Comparison of ENCODE assay signal across 23 cellular contexts in the genomic region with DNA sequence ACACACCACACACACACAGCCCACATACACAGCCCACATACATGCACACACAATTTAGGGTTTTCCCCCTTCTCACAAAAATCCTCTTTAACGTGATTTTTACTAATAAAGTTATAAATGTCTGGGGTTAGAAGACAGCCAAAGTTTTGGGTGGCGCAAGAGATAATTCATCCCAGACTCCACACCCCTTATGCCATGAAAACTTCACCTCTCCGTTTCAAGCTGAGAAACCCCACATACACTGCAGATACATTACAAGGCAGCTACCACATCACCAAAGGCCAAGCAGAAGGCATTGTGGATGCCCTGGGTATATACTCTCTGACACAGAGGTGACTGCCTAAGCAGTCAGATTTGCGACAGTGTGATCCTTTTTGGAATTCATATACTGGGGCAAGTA.
DNase-seq lines count a peak whose midpoint lies in the region; ATAC-seq, FAIRE-seq and TF ChIP-seq lines count a peak whose summit lies in the region.
"Had no signal": no experiment of that assay in that cellular context is flagged by ENCODE, and none has a peak within 500 bp of the region (broad histone marks: within the 10 kb centered on the region; RNA-seq: fewer than 3 reads in every experiment).

No MANE protein-coding gene starts in this region.

- H3K4me1 Mint-ChIP-seq in endodermal cell (peaks cover 48% of the 10 kb centered on the region), osteocyte (ENCODE audit: unreplicated experiment) (peaks cover 22% of the 10 kb centered on the region)
- H3K4me1 Mint-ChIP-seq: CD8-positive, alpha-beta memory T cell had no signal

- H3K27me3 Mint-ChIP-seq in endodermal cell (ENCODE audit: insufficient read depth) (no peaks in the 10 kb centered on the region), osteocyte (ENCODE audit: unreplicated experiment) (no peaks in the 10 kb centered on the region)
- H3K27me3 Mint-ChIP-seq: CD8-positive, alpha-beta memory T cell had no signal

- H3K36me3 ChIP-seq in HUES64 (ENCODE audit: insufficient read depth, low read length), result peaks cover 5% of the 10 kb centered on the region; the same call in 1 of the 2 replicates
- H3K36me3 ChIP-seq in endodermal cell (ENCODE audit: control insufficient read depth, insufficient read depth, low read length), result peaks cover 36% of the 10 kb centered on the region
- no peaks in the 10 kb centered on the region for H3K36me3 ChIP-seq in BE2C
- H3K36me3 ChIP-seq in lower lobe of right lung, result no peaks in the 10 kb centered on the region

- H3K27ac Mint-ChIP-seq in endodermal cell (no peak overlapping the region), osteocyte (ENCODE audit: unreplicated experiment) (peak overlapping the region; percentile 3)
- H3K27ac Mint-ChIP-seq: CD8-positive, alpha-beta memory T cell had no signal

- no peaks in the 10 kb centered on the region for H3K27me3 ChIP-seq in HUES64 (ENCODE audit: insufficient read depth, low read length)
- no peaks in the 10 kb centered on the region for H3K27me3 ChIP-seq in endodermal cell (ENCODE audit: control insufficient read depth, insufficient read depth, low read length, poor library complexity, severe bottlenecking)
- H3K27me3 ChIP-seq in BE2C, result no peaks in the 10 kb centered on the region
- H3K27me3 ChIP-seq in lower lobe of right lung (ENCODE audit: low read depth), result no peaks in the 10 kb centered on the region

- H3K4me1 ChIP-seq in HUES64 (ENCODE audit: insufficient read depth, low read length), result peaks cover 34% of the 10 kb centered on the region
- H3K4me1 ChIP-seq in endodermal cell (ENCODE audit: control insufficient read depth, insufficient read depth, low read length), result peaks cover 8% of the 10 kb centered on the region
- no peaks in the 10 kb centered on the region; the same call in 1 of the 2 replicates for H3K4me1 ChIP-seq in BE2C
- H3K4me1 ChIP-seq in lower lobe of right lung, result peaks cover 4% of the 10 kb centered on the region

- H3K27ac ChIP-seq in HUES64 (ENCODE audit: low read depth, low read length) (0 out of 2 replicates have a peak overlapping the region, but pooled peaks have one; percentile 36), endodermal cell (ENCODE audit: low read depth, low read length) (no peak overlapping the region), lower lobe of right lung (no peak overlapping the region)
- H3K27ac ChIP-seq: C4-2B, KMS-11 had no signal

- no peaks in the 10 kb centered on the region for H3K9me3 Mint-ChIP-seq in endodermal cell
- H3K9me3 Mint-ChIP-seq in osteocyte (ENCODE audit: unreplicated experiment), result no peaks in the 10 kb centered on the region
- H3K9me3 Mint-ChIP-seq: CD8-positive, alpha-beta memory T cell had no signal

- H3K36me3 Mint-ChIP-seq in endodermal cell (ENCODE audit: low read depth), result peaks cover 34% of the 10 kb centered on the region
- peaks cover 12% of the 10 kb centered on the region for H3K36me3 Mint-ChIP-seq in osteocyte (ENCODE audit: unreplicated experiment)
- H3K36me3 Mint-ChIP-seq: CD8-positive, alpha-beta memory T cell had no signal

- TF ChIP-seq CTCF in endodermal cell (conservative IDR thresholded peaks at IDR 0.05), result no peak
- no peak for TF ChIP-seq CTCF in osteocyte (IDR thresholded peaks at IDR 0.05)
- no peak for TF ChIP-seq CTCF in D721Med (IDR thresholded peaks at IDR 0.05; ENCODE audit: insufficient read depth, missing control alignments)
- TF ChIP-seq CTCF in BE2C (IDR thresholded peaks at IDR 0.05; ENCODE audit: low read depth, low read length), result no peak
- TF ChIP-seq CTCF in lower lobe of right lung (IDR thresholded peaks at IDR 0.05), result no peak

- no peak for ATAC-seq in lower lobe of right lung
- ATAC-seq: SK-N-SH treated with all-trans-retinoic acid at 6 μM for 48 hours had no signal

- no peak overlapping the region for H3K4me3 ChIP-seq in HUES64 (ENCODE audit: low read length)
- H3K4me3 ChIP-seq in endodermal cell (ENCODE audit: low read length), result no peak overlapping the region
- no peak overlapping the region for H3K4me3 ChIP-seq in BE2C (ENCODE audit: low read depth, low read length)
- H3K4me3 ChIP-seq in lower lobe of right lung, result no peak overlapping the region

- no peak for FAIRE-seq in D721Med (lab: Jason Lieb, UNC)
- FAIRE-seq: G401.6, GM12892 had no signal

- DNase-seq in endodermal cell (peak; percentile 34), osteocyte (ENCODE audit: extremely low spot score, unreplicated experiment) (no peak), D721Med (ENCODE audit: insufficient read length, low spot score) (no peak), BE2C (no peak), lower lobe of right lung (no peak), NCI-H1436 (lab: John Stamatoyannopoulos, UW) (no peak)
- DNase-seq: ACHN; AML-193; Calu3; CD8-positive, alpha-beta memory T cell; GOT3; NCI-H1105; NCI-H2029 treated with DMSO at 0.1 percent for 48 hours; NCI-H226; NCI-H510A treated with DMSO at 0.1 percent for 48 hours; NCI-H748 treated with DMSO at 0.1 percent for 48 hours; NK-92 treated with Interleukin-12 subunit alpha and Interleukin-12 subunit beta, amount 100 ng/mL, for 24 hours had no signal

- no peaks in the 10 kb centered on the region for H3K9me3 ChIP-seq in HUES64 (ENCODE audit: insufficient read depth, low read depth, low read length)
- H3K9me3 ChIP-seq in endodermal cell (ENCODE audit: control insufficient read depth, low read length), result no peaks in the 10 kb centered on the region
- H3K9me3 ChIP-seq in BE2C, result no peaks in the 10 kb centered on the region
- H3K9me3 ChIP-seq in lower lobe of right lung, result no peaks in the 10 kb centered on the region

- no peak overlapping the region for H3K9ac ChIP-seq in HUES64 (ENCODE audit: low read depth, low read length)
- H3K9ac ChIP-seq in endodermal cell (ENCODE audit: extremely low read depth, low read length, poor library complexity, severe bottlenecking), result no peak overlapping the region
- H3K9ac ChIP-seq: KMS-11 had no signal

- whole genome bisulfite sequencing in HUES64, result 90% methylated on average over 3 of the region's 4 CpGs
- 79 to 88% methylated on average over 2 to 3 of the region's 4 CpGs for WGBS in endodermal cell (ENCODE audit: insufficient coverage in 1 of 2, insufficient read length in 1 of 2), 2 experiments

- intact Hi-C loops in lower lobe of right lung (cut with DNase I), result no loop called here

- H3K4me3 Mint-ChIP-seq in endodermal cell (no peak overlapping the region), osteocyte (ENCODE audit: unreplicated experiment) (no peak overlapping the region)
- H3K4me3 Mint-ChIP-seq: CD8-positive, alpha-beta memory T cell had no signal
